Comparison of ENCODE assay signal across 1 cellular context in the genomic region with DNA sequence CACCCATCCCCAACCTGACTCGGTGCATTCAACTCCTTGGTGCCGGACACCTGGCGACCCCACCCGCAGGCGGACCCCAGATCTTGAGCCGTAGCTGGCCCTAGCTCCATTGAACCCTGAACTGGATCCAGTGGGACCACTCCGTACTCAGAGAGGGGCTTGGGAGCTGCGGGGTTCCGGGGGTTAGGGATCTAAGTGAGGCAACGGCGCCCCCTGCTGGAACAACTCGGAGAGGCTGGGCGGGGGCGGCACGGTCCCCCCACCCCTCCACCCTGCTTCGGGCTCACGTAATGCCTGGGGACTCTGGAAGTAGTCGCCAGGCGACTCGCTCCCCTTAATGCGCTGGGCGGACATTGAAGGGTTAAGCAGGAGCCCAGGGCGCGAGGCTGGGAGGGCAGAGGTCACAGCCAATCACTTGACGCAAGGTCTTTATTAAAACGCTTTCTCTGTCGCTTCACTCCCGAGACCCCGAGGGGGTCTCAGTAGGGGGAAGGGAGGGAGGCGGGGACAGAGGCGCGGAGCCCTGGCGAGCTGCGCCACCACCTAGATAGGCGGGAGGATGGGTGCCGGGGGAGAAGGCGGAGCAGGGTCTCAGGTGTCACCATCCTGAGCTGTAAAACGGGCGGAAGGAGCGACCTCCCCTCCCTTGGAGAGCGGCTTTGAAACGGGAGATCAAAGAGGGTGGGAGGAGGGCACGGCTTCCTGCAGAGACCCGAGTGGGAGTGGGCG.
TF ChIP-seq lines count a peak whose summit lies in the region.

No MANE protein-coding gene starts in this region.

TF ChIP-seq in HEK293, 187 proteins besides CTCF, POLR2A, EP300 and RAD21 (continued from another document and continues in another):
- TF ChIP-seq, protein P1, sequence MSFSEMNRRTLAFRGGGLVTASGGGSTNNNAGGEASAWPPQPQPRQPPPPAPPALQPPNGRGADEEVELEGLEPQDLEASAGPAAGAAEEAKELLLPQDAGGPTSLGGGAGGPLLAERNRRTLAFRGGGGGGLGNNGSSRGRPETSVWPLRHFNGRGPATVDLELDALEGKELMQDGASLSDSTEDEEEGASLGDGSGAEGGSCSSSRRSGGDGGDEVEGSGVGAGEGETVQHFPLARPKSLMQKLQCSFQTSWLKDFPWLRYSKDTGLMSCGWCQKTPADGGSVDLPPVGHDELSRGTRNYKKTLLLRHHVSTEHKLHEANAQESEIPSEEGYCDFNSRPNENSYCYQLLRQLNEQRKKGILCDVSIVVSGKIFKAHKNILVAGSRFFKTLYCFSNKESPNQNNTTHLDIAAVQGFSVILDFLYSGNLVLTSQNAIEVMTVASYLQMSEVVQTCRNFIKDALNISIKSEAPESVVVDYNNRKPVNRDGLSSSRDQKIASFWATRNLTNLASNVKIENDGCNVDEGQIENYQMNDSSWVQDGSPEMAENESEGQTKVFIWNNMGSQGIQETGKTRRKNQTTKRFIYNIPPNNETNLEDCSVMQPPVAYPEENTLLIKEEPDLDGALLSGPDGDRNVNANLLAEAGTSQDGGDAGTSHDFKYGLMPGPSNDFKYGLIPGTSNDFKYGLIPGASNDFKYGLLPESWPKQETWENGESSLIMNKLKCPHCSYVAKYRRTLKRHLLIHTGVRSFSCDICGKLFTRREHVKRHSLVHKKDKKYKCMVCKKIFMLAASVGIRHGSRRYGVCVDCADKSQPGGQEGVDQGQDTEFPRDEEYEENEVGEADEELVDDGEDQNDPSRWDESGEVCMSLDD (tag by site-specific recombination; IDR thresholded peaks at IDR 0.05) = peak; percentile 97
- peak; percentile 89; the same call in 1 of the 2 replicates for TF ChIP-seq ZNF610 (tag by site-specific recombination; IDR thresholded peaks at IDR 0.05; ENCODE audit: borderline replicate concordance)
- no peak for TF ChIP-seq ZNF48 (tag by site-specific recombination; IDR thresholded peaks at IDR 0.05)
- no peak for TF ChIP-seq ZNF549 (tag by site-specific recombination; IDR thresholded peaks at IDR 0.05)
- TF ChIP-seq, protein P2, sequence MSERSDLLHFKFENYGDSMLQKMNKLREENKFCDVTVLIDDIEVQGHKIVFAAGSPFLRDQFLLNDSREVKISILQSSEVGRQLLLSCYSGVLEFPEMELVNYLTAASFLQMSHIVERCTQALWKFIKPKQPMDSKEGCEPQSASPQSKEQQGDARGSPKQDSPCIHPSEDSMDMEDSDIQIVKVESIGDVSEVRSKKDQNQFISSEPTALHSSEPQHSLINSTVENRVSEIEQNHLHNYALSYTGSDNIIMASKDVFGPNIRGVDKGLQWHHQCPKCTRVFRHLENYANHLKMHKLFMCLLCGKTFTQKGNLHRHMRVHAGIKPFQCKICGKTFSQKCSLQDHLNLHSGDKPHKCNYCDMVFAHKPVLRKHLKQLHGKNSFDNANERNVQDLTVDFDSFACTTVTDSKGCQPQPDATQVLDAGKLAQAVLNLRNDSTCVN (tag by site-specific recombination; optimal IDR thresholded peaks at IDR 0.05) = peak; percentile 49
- no peak for TF ChIP-seq SETDB1 (IDR thresholded peaks at IDR 0.05; ENCODE audit: insufficient read length, low read length)
- peak; percentile 19; the same call in 1 of the 2 replicates for TF ChIP-seq ZBTB20 (tag by site-specific recombination; IDR thresholded peaks at IDR 0.05)
- TF ChIP-seq ZNF776 (tag by site-specific recombination; IDR thresholded peaks at IDR 0.05; ENCODE audit: borderline replicate concordance) = no peak
- TF ChIP-seq ZNF184 (tag by site-specific recombination; IDR thresholded peaks at IDR 0.05) = no peak; the same call in 1 of the 2 replicates
- 0 out of 2 replicates have a peak, but pooled peaks have one; percentile 55 for TF ChIP-seq ZNF561 (tag by site-specific recombination; IDR thresholded peaks at IDR 0.05; ENCODE audit: borderline replicate concordance)
- TF ChIP-seq SP2 (tag by site-specific recombination; IDR thresholded peaks at IDR 0.05) = peak; percentile 77
- peak; percentile 44; the same call in 1 of the 2 replicates for TF ChIP-seq ZFP37 (tag by site-specific recombination; IDR thresholded peaks at IDR 0.05)
- TF ChIP-seq, protein P3, sequence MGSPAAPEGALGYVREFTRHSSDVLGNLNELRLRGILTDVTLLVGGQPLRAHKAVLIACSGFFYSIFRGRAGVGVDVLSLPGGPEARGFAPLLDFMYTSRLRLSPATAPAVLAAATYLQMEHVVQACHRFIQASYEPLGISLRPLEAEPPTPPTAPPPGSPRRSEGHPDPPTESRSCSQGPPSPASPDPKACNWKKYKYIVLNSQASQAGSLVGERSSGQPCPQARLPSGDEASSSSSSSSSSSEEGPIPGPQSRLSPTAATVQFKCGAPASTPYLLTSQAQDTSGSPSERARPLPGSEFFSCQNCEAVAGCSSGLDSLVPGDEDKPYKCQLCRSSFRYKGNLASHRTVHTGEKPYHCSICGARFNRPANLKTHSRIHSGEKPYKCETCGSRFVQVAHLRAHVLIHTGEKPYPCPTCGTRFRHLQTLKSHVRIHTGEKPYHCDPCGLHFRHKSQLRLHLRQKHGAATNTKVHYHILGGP (tag by site-specific recombination; IDR thresholded peaks at IDR 0.05) = no peak
- no peak for TF ChIP-seq ZNF133 (tag by site-specific recombination; IDR thresholded peaks at IDR 0.05)
- 0 out of 2 replicates have a peak, but pooled peaks have one; percentile 35 for TF ChIP-seq ZNF596 (tag by site-specific recombination; IDR thresholded peaks at IDR 0.05)
- TF ChIP-seq, protein P4, sequence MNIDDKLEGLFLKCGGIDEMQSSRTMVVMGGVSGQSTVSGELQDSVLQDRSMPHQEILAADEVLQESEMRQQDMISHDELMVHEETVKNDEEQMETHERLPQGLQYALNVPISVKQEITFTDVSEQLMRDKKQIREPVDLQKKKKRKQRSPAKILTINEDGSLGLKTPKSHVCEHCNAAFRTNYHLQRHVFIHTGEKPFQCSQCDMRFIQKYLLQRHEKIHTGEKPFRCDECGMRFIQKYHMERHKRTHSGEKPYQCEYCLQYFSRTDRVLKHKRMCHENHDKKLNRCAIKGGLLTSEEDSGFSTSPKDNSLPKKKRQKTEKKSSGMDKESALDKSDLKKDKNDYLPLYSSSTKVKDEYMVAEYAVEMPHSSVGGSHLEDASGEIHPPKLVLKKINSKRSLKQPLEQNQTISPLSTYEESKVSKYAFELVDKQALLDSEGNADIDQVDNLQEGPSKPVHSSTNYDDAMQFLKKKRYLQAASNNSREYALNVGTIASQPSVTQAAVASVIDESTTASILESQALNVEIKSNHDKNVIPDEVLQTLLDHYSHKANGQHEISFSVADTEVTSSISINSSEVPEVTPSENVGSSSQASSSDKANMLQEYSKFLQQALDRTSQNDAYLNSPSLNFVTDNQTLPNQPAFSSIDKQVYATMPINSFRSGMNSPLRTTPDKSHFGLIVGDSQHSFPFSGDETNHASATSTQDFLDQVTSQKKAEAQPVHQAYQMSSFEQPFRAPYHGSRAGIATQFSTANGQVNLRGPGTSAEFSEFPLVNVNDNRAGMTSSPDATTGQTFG (tag by site-specific recombination; IDR thresholded peaks at IDR 0.05; ENCODE audit: borderline replicate concordance) = no peak
- TF ChIP-seq YY2 (tag by site-specific recombination; IDR thresholded peaks at IDR 0.05) = no peak
- peak; percentile 63 for TF ChIP-seq BCL11B (tag by site-specific recombination; IDR thresholded peaks at IDR 0.05; ENCODE audit: low read depth)
- TF ChIP-seq, protein P5, sequence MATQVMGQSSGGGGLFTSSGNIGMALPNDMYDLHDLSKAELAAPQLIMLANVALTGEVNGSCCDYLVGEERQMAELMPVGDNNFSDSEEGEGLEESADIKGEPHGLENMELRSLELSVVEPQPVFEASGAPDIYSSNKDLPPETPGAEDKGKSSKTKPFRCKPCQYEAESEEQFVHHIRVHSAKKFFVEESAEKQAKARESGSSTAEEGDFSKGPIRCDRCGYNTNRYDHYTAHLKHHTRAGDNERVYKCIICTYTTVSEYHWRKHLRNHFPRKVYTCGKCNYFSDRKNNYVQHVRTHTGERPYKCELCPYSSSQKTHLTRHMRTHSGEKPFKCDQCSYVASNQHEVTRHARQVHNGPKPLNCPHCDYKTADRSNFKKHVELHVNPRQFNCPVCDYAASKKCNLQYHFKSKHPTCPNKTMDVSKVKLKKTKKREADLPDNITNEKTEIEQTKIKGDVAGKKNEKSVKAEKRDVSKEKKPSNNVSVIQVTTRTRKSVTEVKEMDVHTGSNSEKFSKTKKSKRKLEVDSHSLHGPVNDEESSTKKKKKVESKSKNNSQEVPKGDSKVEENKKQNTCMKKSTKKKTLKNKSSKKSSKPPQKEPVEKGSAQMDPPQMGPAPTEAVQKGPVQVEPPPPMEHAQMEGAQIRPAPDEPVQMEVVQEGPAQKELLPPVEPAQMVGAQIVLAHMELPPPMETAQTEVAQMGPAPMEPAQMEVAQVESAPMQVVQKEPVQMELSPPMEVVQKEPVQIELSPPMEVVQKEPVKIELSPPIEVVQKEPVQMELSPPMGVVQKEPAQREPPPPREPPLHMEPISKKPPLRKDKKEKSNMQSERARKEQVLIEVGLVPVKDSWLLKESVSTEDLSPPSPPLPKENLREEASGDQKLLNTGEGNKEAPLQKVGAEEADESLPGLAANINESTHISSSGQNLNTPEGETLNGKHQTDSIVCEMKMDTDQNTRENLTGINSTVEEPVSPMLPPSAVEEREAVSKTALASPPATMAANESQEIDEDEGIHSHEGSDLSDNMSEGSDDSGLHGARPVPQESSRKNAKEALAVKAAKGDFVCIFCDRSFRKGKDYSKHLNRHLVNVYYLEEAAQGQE (tag by site-specific recombination; IDR thresholded peaks at IDR 0.05) = 0 out of 2 replicates have a peak, but pooled peaks have one; percentile 21
- peak; percentile 90; the same call in 1 of the 2 replicates for TF ChIP-seq GLIS2 (tag by site-specific recombination; IDR thresholded peaks at IDR 0.05)
- peak; percentile 73 for TF ChIP-seq ZNF324 (tag by site-specific recombination; IDR thresholded peaks at IDR 0.05)
- TF ChIP-seq ZNF629 (tag by site-specific recombination; IDR thresholded peaks at IDR 0.05) = peak; percentile 82
- TF ChIP-seq, protein P6, sequence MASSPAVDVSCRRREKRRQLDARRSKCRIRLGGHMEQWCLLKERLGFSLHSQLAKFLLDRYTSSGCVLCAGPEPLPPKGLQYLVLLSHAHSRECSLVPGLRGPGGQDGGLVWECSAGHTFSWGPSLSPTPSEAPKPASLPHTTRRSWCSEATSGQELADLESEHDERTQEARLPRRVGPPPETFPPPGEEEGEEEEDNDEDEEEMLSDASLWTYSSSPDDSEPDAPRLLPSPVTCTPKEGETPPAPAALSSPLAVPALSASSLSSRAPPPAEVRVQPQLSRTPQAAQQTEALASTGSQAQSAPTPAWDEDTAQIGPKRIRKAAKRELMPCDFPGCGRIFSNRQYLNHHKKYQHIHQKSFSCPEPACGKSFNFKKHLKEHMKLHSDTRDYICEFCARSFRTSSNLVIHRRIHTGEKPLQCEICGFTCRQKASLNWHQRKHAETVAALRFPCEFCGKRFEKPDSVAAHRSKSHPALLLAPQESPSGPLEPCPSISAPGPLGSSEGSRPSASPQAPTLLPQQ (tag by site-specific recombination; IDR thresholded peaks at IDR 0.05) = peak; percentile 76
- TF ChIP-seq, protein P7, sequence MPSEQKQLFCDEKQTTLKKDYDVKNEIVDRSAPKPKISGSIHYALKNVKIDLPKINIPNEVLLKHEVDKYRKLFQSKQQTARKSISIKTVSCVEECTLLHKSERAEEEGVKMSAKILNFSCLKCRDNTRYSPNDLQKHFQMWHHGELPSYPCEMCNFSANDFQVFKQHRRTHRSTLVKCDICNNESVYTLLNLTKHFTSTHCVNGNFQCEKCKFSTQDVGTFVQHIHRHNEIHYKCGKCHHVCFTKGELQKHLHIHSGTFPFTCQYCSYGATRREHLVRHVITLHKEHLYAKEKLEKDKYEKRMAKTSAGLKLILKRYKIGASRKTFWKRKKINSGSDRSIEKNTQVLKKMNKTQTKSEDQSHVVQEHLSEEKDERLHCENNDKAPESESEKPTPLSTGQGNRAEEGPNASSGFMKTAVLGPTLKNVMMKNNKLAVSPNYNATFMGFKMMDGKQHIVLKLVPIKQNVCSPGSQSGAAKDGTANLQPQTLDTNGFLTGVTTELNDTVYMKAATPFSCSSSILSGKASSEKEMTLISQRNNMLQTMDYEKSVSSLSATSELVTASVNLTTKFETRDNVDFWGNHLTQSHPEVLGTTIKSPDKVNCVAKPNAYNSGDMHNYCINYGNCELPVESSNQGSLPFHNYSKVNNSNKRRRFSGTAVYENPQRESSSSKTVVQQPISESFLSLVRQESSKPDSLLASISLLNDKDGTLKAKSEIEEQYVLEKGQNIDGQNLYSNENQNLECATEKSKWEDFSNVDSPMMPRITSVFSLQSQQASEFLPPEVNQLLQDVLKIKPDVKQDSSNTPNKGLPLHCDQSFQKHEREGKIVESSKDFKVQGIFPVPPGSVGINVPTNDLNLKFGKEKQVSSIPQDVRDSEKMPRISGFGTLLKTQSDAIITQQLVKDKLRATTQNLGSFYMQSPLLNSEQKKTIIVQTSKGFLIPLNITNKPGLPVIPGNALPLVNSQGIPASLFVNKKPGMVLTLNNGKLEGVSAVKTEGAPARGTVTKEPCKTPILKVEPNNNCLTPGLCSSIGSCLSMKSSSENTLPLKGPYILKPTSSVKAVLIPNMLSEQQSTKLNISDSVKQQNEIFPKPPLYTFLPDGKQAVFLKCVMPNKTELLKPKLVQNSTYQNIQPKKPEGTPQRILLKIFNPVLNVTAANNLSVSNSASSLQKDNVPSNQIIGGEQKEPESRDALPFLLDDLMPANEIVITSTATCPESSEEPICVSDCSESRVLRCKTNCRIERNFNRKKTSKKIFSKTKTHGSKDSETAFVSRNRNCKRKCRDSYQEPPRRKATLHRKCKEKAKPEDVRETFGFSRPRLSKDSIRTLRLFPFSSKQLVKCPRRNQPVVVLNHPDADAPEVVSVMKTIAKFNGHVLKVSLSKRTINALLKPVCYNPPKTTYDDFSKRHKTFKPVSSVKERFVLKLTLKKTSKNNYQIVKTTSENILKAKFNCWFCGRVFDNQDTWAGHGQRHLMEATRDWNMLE (tag by site-specific recombination; conservative IDR thresholded peaks at IDR 0.05; ENCODE audit: low read depth) = no peak
- TF ChIP-seq ZNF311 (tag by site-specific recombination; IDR thresholded peaks at IDR 0.05; ENCODE audit: borderline replicate concordance) = no peak
- no peak for TF ChIP-seq ZNF510 (tag by site-specific recombination; IDR thresholded peaks at IDR 0.05; ENCODE audit: insufficient replicate concordance)
- TF ChIP-seq, protein P8, sequence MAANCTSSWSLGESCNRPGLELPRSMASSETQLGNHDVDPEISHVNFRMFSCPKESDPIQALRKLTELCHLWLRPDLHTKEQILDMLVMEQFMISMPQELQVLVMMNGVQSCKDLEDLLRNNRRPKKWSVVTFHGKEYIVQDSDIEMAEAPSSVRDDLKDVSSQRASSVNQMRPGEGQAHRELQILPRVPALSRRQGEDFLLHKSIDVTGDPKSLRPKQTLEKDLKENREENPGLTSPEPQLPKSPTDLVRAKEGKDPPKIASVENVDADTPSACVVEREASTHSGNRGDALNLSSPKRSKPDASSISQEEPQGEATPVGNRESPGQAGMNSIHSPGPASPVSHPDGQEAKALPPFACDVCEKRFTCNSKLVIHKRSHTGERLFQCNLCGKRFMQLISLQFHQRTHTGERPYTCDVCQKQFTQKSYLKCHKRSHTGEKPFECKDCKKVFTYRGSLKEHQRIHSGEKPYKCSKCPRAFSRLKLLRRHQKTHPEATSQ (tag by site-specific recombination; IDR thresholded peaks at IDR 0.05) = 0 out of 2 replicates have a peak, but pooled peaks have one; percentile 20
- TF ChIP-seq ZNF548 (tag by site-specific recombination; IDR thresholded peaks at IDR 0.05) = no peak
- TF ChIP-seq HOXA7 (CRISPR knock-in tag; IDR thresholded peaks at IDR 0.05; ENCODE audit: borderline replicate concordance) = no peak
- no peak for TF ChIP-seq OVOL3 (tag by site-specific recombination; IDR thresholded peaks at IDR 0.05)
- TF ChIP-seq ZBTB8A (tag by site-specific recombination; IDR thresholded peaks at IDR 0.05) = peak; percentile 78
- no peak for TF ChIP-seq ZNF292 (tag by site-specific recombination; IDR thresholded peaks at IDR 0.05; ENCODE audit: borderline replicate concordance, low read depth)
